In genomic region chr2:223797811-223798721, GRCh38 we compare ENCODE assay signal across 8 cellular contexts. TPM values are rescaled to one million over a fixed set of nuclear protein-coding genes. Genes with fewer than 3 reads are reported as not detected.
DNase-seq lines count a peak whose midpoint lies in the region; ATAC-seq and TF ChIP-seq lines count a peak whose summit lies in the region.

No MANE protein-coding gene starts in this region.

- CTCF ChIA-PET in OCI-LY7 (lab: Charles Lee; ENCODE audit: unreplicated experiment) = interaction anchor here (0.9 to 1.2 kb wide), 3 partner anchors 21 to 70 kb away, joined by 3 read pairs; no protein-coding TSS in a partner anchor

- H3K27ac Mint-ChIP-seq in activated T-helper 2 cell treated with anti-CD3 and anti-CD28 coated beads, Interferon-gamma antibody, Interleukin-2, Interleukin-4, amounts not matched to agents 10 μg/mL and 5 μg/mL and 100 μg/mL, durations not matched to agents 14 hours and 24 hours and 36 hours = no peak overlapping the region

- intact Hi-C loops in OCI-LY7 (cut with micrococcal nuclease; ENCODE audit: unreplicated experiment) (loop anchor here (2.0 kb wide), 1 partner anchor 39 kb away; the partner anchor contains the start of gene AP1S3), esophagus muscularis mucosa (cut with DNase I) (loop anchor here (5.0 to 10.0 kb wide), 2 partner anchors 103 to 826 kb away; no protein-coding TSS in a partner anchor)
- intact Hi-C loops in activated T-helper 2 cell treated with anti-CD3 and anti-CD28 coated beads, Interferon-gamma antibody, Interleukin-2, Interleukin-4, amounts not matched to agents 10 μg/mL and 5 μg/mL and 100 μg/mL, durations not matched to agents 14 hours and 24 hours and 36 hours (cut with micrococcal nuclease) = loop anchor here (1.0 to 5.0 kb wide), 2 partner anchors 36 to 71 kb away; no protein-coding TSS in a partner anchor

- H3K9me3 Mint-ChIP-seq in activated T-helper 2 cell treated with anti-CD3 and anti-CD28 coated beads, Interferon-gamma antibody, Interleukin-2, Interleukin-4, amounts not matched to agents 10 μg/mL and 5 μg/mL and 100 μg/mL, durations not matched to agents 14 hours and 24 hours and 36 hours = peaks cover 3% of the 10 kb centered on the region

- H2AFZ ChIP-seq in OCI-LY7 (ENCODE audit: low read length) = no peak overlapping the region; the same call in 1 of the 2 replicates

- H3K4me3 ChIP-seq in OCI-LY7 (ENCODE audit: low read depth, low read length, poor library complexity, severe bottlenecking) (peak overlapping the region; percentile 22), esophagus muscularis mucosa (no peak overlapping the region)

- 69% methylated on average over 4 of the region's 4 CpGs for WGBS in esophagus muscularis mucosa

- no peak for TF ChIP-seq EP300 in esophagus muscularis mucosa (IDR thresholded peaks at IDR 0.05)

- DNase-seq in GM10266 (ENCODE audit: extremely low spot score) = peak; percentile 57
- DNase-seq in OCI-LY7 (ENCODE audit: low spot score) = peak; percentile 83
- no peak for DNase-seq in esophagus muscularis mucosa (ENCODE audit: extremely low spot score)
- no peak for DNase-seq in omental fat pad (ENCODE audit: low spot score)
- no peak for DNase-seq in activated T-helper 2 cell treated with anti-CD3 and anti-CD28 coated beads, Interferon-gamma antibody, Interleukin-2, Interleukin-4, amounts not matched to agents 10 μg/mL and 5 μg/mL and 100 μg/mL, durations not matched to agents 14 hours and 24 hours and 36 hours (ENCODE audit: low spot score)
- no peak for DNase-seq in effector CD4-positive, alpha-beta T cell

- H3K9me3 ChIP-seq in OCI-LY7 (ENCODE audit: low read length) (no peaks in the 10 kb centered on the region), esophagus muscularis mucosa (no peaks in the 10 kb centered on the region)

- H3K4me2 ChIP-seq in OCI-LY7 (ENCODE audit: low read length) = peak overlapping the region; percentile 61

- H3K36me3 ChIP-seq in OCI-LY7 (ENCODE audit: insufficient read depth, low read length) (no peaks in the 10 kb centered on the region), esophagus muscularis mucosa (no peaks in the 10 kb centered on the region)

- ATAC-seq in GM21423 (IDR thresholded peaks at IDR 0.05; ENCODE audit: unreplicated experiment) (peak; percentile 99), HG03558 (IDR thresholded peaks at IDR 0.05; ENCODE audit: extremely low read depth, unreplicated experiment) (peak; percentile 98), omental fat pad (ENCODE audit: low FRiP score) (no peak)

- peak; percentile 70 for TF ChIP-seq CTCF in GM10266 (IDR thresholded peaks at IDR 0.05; ENCODE audit: control insufficient read depth, insufficient read depth, low read depth, missing control alignments)
- TF ChIP-seq CTCF in OCI-LY7 (conservative IDR thresholded peaks at IDR 0.05; ENCODE audit: low read length) = peak; percentile 72
- TF ChIP-seq CTCF in esophagus muscularis mucosa (IDR thresholded peaks at IDR 0.05) = peak; percentile 58 to 70 (median 60)
- peak in 2 of 3 donors; percentile 4 to 6 for TF ChIP-seq CTCF in omental fat pad (IDR thresholded peaks at IDR 0.05)

- peaks cover 2% of the 10 kb centered on the region for H3K27me3 Mint-ChIP-seq in activated T-helper 2 cell treated with anti-CD3 and anti-CD28 coated beads, Interferon-gamma antibody, Interleukin-2, Interleukin-4, amounts not matched to agents 10 μg/mL and 5 μg/mL and 100 μg/mL, durations not matched to agents 14 hours and 24 hours and 36 hours (ENCODE audit: low read depth)

- no peaks in the 10 kb centered on the region for H3K9me2 ChIP-seq in OCI-LY7 (ENCODE audit: insufficient read depth, low read length)

- peaks cover 32% of the 10 kb centered on the region; the same call in 1 of the 2 replicates for H3K79me2 ChIP-seq in OCI-LY7 (ENCODE audit: insufficient read depth, low read depth, low read length)

- no peak for TF ChIP-seq POLR2A in esophagus muscularis mucosa (IDR thresholded peaks at IDR 0.05; ENCODE audit: low read depth)

- BruUV-seq in OCI-LY7 (replicated peaks; lab: Mats Ljungman, UMichigan) = no TSS peak

- POLR2A ChIA-PET in OCI-LY7 (lab: Charles Lee) = interaction anchor here (0.5 to 12.7 kb wide), 17 partner anchors 8 to 645 kb away, joined by 3 to 178 read pairs (median 4); no protein-coding TSS in a partner anchor

- H3K4me3 Mint-ChIP-seq in activated T-helper 2 cell treated with anti-CD3 and anti-CD28 coated beads, Interferon-gamma antibody, Interleukin-2, Interleukin-4, amounts not matched to agents 10 μg/mL and 5 μg/mL and 100 μg/mL, durations not matched to agents 14 hours and 24 hours and 36 hours (ENCODE audit: low read depth) = no peak overlapping the region

- peaks cover 13% of the 10 kb centered on the region for H3K4me1 Mint-ChIP-seq in activated T-helper 2 cell treated with anti-CD3 and anti-CD28 coated beads, Interferon-gamma antibody, Interleukin-2, Interleukin-4, amounts not matched to agents 10 μg/mL and 5 μg/mL and 100 μg/mL, durations not matched to agents 14 hours and 24 hours and 36 hours (ENCODE audit: low read depth)

- no peaks in the 10 kb centered on the region for H3K27me3 ChIP-seq in esophagus muscularis mucosa

- peak overlapping the region; percentile 22 for H3K27ac ChIP-seq in OCI-LY7 (ENCODE audit: low read depth, low read length, poor library complexity, severe bottlenecking)
- no peak overlapping the region for H3K27ac ChIP-seq in esophagus muscularis mucosa (replicated peaks in 1 of 4)

- H3K4me1 ChIP-seq in OCI-LY7 (ENCODE audit: insufficient read depth, low read length, poor library complexity, severe bottlenecking) (peaks cover 44% of the 10 kb centered on the region), esophagus muscularis mucosa (no peaks in the 10 kb centered on the region)

- H4K20me1 ChIP-seq in OCI-LY7 (ENCODE audit: insufficient read depth, low read length) = no peaks in the 10 kb centered on the region

- no peaks in the 10 kb centered on the region for H3K36me3 Mint-ChIP-seq in activated T-helper 2 cell treated with anti-CD3 and anti-CD28 coated beads, Interferon-gamma antibody, Interleukin-2, Interleukin-4, amounts not matched to agents 10 μg/mL and 5 μg/mL and 100 μg/mL, durations not matched to agents 14 hours and 24 hours and 36 hours (ENCODE audit: low read depth)

RNA-seq across cellular contexts. Expression of gene AP1S3, which starts 39.3 kb away (rescaled TPM):
- 7.0 and 11.2 TPM in 2 replicates for total RNA-seq in OCI-LY7 (2014; rRNA removed; shearing (Covaris generic))
- total RNA-seq in OCI-LY7 (2022) (32.1 and 42.6 TPM in 2 replicates), esophagus muscularis mucosa (1 to 10 TPM in 2 of 4 donors, under 1 TPM in 2; 0.40 to 2.7 (median 0.85) TPM), omental fat pad (10 to 100 TPM in 1 of 4 donors, 1 to 10 TPM in 2, not detected in 1; 1.6 to 16.2 (median 4.9) TPM)
- 12.7 and 13.9 TPM in 2 replicates for total RNA-seq in activated T-helper 2 cell treated with anti-CD3 and anti-CD28 coated beads, Interferon-gamma antibody, Interleukin-2, Interleukin-4, amounts not matched to agents 10 μg/mL and 5 μg/mL and 100 μg/mL, durations not matched to agents 14 hours and 24 hours and 36 hours

Comparison
In these comparisons a context has a peak if more than half of its experiments do, and no peak if none do; other contexts are left out.
1. DNase-seq: peak in GM10266 (single experiment) and OCI-LY7 (single experiment); none in esophagus muscularis mucosa (single experiment), omental fat pad (single experiment), activated T-helper 2 cell treated with anti-CD3 and anti-CD28 coated beads, Interferon-gamma antibody, Interleukin-2, Interleukin-4, amounts not matched to agents 10 μg/mL and 5 μg/mL and 100 μg/mL, durations not matched to agents 14 hours and 24 hours and 36 hours (single experiment) and effector CD4-positive, alpha-beta T cell (single experiment).
2. CTCF ChIP-seq: peak in every context shown above with its lines; median percentile 72 in OCI-LY7; 70 in GM10266; 60 in esophagus muscularis mucosa; 5 in omental fat pad.